ENCODE assay signal across 8 cellular contexts in the genomic region with DNA sequence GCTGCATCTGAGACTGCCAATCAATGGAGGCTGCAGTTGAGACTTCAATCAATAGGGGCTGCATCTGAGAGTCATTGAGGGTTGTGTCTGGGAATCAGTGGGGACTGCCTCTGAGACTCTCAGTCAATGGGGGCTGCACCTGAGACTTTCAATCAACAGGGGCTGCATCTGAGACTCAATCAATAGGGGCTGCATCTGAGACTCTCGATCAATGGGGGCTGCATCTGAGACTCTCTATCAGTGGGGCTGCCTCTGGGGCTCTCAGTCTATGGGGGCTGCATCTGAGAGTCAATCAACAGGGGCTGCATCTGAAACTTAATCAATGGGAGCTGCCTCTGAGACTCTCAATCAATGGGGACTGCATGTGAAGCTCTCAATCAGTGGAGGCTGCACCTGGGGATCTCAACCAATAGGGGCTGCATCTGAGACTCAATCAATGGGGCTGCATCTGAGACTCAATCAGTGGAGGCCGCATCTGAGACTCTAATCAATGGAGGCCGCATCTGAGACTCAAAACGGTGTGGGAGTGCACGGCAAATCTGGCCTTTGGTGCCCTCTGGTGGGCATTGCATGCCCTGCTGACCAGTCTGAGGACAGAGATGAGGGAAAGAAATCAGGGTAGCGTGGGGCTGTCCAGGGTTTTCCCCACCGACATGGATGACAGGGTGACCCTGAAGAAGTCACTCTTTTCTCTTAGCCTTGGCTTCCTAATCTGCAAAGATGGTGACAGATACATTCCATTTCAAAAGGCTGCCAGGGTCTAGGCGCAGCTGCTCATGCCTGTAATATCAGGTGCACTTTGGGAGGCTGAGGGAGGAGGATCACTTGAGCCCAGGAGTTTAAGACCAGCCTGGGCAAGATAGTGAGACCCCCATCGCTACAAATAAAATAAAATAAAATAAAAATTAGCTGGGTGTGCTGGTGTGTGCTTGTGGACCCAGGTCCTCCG. TPM values are rescaled to one million over a fixed set of nuclear protein-coding genes. Genes with fewer than 3 reads are reported as not detected.
DNase-seq lines count a peak whose midpoint lies in the region; ATAC-seq, FAIRE-seq and TF ChIP-seq lines count a peak whose summit lies in the region.

No MANE protein-coding gene starts in this region.

- intact Hi-C loops in tibial artery (cut with DNase I; ENCODE audit: low total_unique reads), result loop anchor here (1.0 kb wide), 1 partner anchor 188 kb away; no protein-coding TSS in a partner anchor

- peak; percentile 81 for ATAC-seq in gastroesophageal sphincter

- no peaks in the 10 kb centered on the region for H3K36me3 Mint-ChIP-seq in osteocyte (ENCODE audit: unreplicated experiment)

- H3K27ac ChIP-seq in gastroesophageal sphincter, result no peak overlapping the region
- H3K27ac ChIP-seq in tibial artery, result no peak overlapping the region

- H3K4me1 Mint-ChIP-seq in osteocyte (ENCODE audit: unreplicated experiment), result no peaks in the 10 kb centered on the region

- no peak overlapping the region for H3K4me3 Mint-ChIP-seq in osteocyte (ENCODE audit: unreplicated experiment)

- H3K27me3 Mint-ChIP-seq in osteocyte (ENCODE audit: unreplicated experiment), result peaks cover 29% of the 10 kb centered on the region

- no peaks in the 10 kb centered on the region for H3K9me3 Mint-ChIP-seq in osteocyte (ENCODE audit: unreplicated experiment)

- no peak for TF ChIP-seq POLR2A in GM12892 (IDR thresholded peaks at IDR 0.05; ENCODE audit: low read depth, low read length)
- no peak for TF ChIP-seq POLR2A in gastroesophageal sphincter (IDR thresholded peaks at IDR 0.05)

- FAIRE-seq in GM12892 (lab: Jason Lieb, UNC), result peak; percentile 98

- no peak for TF ChIP-seq EP300 in gastroesophageal sphincter (IDR thresholded peaks at IDR 0.05)

- H3K36me3 ChIP-seq in gastroesophageal sphincter (no peaks in the 10 kb centered on the region), tibial artery (no peaks in the 10 kb centered on the region)

- H3K4me1 ChIP-seq in gastroesophageal sphincter (no peaks in the 10 kb centered on the region), tibial artery (no peaks in the 10 kb centered on the region)

- TF ChIP-seq CTCF in gastroesophageal sphincter (IDR thresholded peaks at IDR 0.05) (peak; percentile 89 to 95 (median 93)), osteocyte (IDR thresholded peaks at IDR 0.05) (peak; percentile 96), tibial artery (IDR thresholded peaks at IDR 0.05) (peak; percentile 91 to 92)

- peak; percentile 60 for DNase-seq in 8988T
- DNase-seq in GM12892 (ENCODE audit: insufficient read length), result peak; percentile 66
- peak in 58 of 76 experiments; percentile 3 to 77 (median 48) for DNase-seq in HUDEP-2 (lab: John Stamatoyannopoulos, UW; ENCODE audit: unreplicated experiment in 76 of 76)
- DNase-seq in RPMI7951 (ENCODE audit: low read depth), result peak; percentile 45
- peak; percentile 60 for DNase-seq in activated T-helper 9 cell treated with anti-CD3 and anti-CD28 coated beads, Interleukin-2, amount 50 U/mL, for 16 hours (ENCODE audit: low read depth)
- DNase-seq in osteocyte (ENCODE audit: extremely low spot score, unreplicated experiment), result peak; percentile 93
- DNase-seq in tibial artery, result peak; percentile 77 to 84

- H3K27ac Mint-ChIP-seq in osteocyte (ENCODE audit: unreplicated experiment), result no peak overlapping the region

- no peak overlapping the region for H3K4me3 ChIP-seq in gastroesophageal sphincter
- H3K4me3 ChIP-seq in tibial artery, result no peak overlapping the region

- 20 to 33% methylated on average over 5 to 9 of the region's 10 CpGs for WGBS in gastroesophageal sphincter (ENCODE audit: low coverage in 1 of 2), 2 donors

- H3K9me3 ChIP-seq in gastroesophageal sphincter (no peaks in the 10 kb centered on the region), tibial artery (no peaks in the 10 kb centered on the region)

- H3K27me3 ChIP-seq in gastroesophageal sphincter (peaks cover 53% of the 10 kb centered on the region), tibial artery (peaks cover 0 to 53% of the 10 kb centered on the region in 2 donors)

RNA-seq across cellular contexts. Expression of a gene that starts 41.3 kb away (rescaled TPM):
- polyA plus RNA-seq in GM12892 (2012; ENCODE audit: missing spikeins), result 121 TPM
- 103 and 123 TPM in 2 replicates for total RNA-seq in RPMI7951 (2014; rRNA removed; shearing (Covaris generic))
- 100 to 1,000 TPM; 166 to 252 (median 203) TPM for total RNA-seq in gastroesophageal sphincter
- total RNA-seq in osteocyte, result 214 and 229 TPM in 2 replicates
